Comparison of ENCODE assay signal across 26 cellular contexts in the genomic region with DNA sequence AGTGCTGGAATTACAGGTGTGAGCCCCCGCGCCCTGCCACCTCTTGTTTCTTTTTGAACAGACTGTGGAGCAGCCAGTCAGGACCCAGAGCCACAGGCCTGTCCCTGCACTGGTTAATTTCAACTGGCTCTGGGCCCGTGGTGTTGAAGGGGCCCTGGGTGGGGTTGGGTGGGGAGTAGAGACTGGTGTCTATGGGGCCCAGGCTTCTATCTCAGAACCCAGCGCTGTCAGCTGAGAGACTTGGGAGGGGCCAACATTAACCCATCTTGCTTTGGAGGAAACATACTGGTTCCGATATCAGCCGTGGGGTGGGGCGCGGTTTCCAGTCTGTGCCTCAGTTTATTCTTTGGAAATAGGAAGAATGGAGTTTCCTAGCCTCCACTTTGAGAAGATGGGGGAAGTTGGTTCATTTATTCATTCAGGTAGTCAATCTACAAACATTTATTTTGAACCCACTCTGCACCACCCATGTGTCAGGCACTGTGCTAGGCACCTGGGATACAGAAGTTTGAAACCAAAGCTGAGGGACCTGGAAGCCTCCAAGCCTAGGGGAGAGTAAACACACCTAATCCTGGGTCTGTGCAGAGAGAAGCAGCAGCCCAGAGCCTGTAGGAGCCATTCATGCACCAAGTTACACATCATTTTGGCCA. TPM values are rescaled to one million over a fixed set of nuclear protein-coding genes. Genes with fewer than 3 reads are reported as not detected.
"Had no signal": no experiment of that assay in that cellular context is flagged by ENCODE, and none has a peak within 500 bp of the region (broad histone marks: within the 10 kb centered on the region; RNA-seq: fewer than 3 reads in every experiment).

No MANE protein-coding gene starts in this region.

- ATAC-seq: stimulated activated effector memory CD8-positive, alpha-beta T cell treated with anti-CD3 and anti-CD28 coated beads, Interleukin-12 subunit alpha, Interleukin-12 subunit beta, amount 100 ng/mL, for 72 hours; stimulated activated memory B cell treated with anti-CD40 and anti-IgM and Interleukin-4, amounts not matched to agents 10 μg/mL and 1 μg/mL and 100 μg/mL, for 72 hours; stimulated activated naive B cell treated with anti-CD40 and anti-IgM and Interleukin-4, amounts not matched to agents 10 μg/mL and 1 μg/mL and 100 μg/mL, for 72 hours; stimulated activated naive CD8-positive, alpha-beta T cell treated with anti-CD3 and anti-CD28 coated beads, Interleukin-15, amount 100 ng/mL, for 72 hours; stimulated activated naive CD8-positive, alpha-beta T cell treated with anti-CD3 and anti-CD28 coated beads, Interleukin-15, Interleukin-2, amounts not matched to agents 100 U/mL and 50 U/mL, for 24 hours; upper lobe of right lung had no signal

- H3K27ac ChIP-seq: stomach, suprapubic skin, testis, thoracic aorta, thyroid gland, tibial artery, tibial nerve, transverse colon, upper lobe of left lung, upper lobe of right lung, uterus, vagina had no signal

- H3K27me3 ChIP-seq: stomach, suprapubic skin, testis, thyroid gland, transverse colon, upper lobe of left lung, upper lobe of right lung, uterus, vagina had no signal

- H3K4me1 ChIP-seq: uterus, vagina had no signal

- H3K9me3 ChIP-seq: stomach, suprapubic skin, testis, thoracic aorta, thyroid gland, tibial artery, tibial nerve, transverse colon, upper lobe of left lung, upper lobe of right lung, uterus, vagina had no signal

- H3K4me3 ChIP-seq: stomach, suprapubic skin, testis, thoracic aorta, thyroid gland, tibial artery, tibial nerve, transverse colon, upper lobe of left lung, upper lobe of right lung, uterus, vagina had no signal

- H3K36me3 ChIP-seq: stomach, suprapubic skin, thoracic aorta, thyroid gland, tibial artery, tibial nerve, transverse colon, upper lobe of left lung, upper lobe of right lung, uterus, vagina had no signal

- DNase-seq: stimulated activated CD4-positive, alpha-beta T cell treated with anti-CD3 and anti-CD28 coated beads, Interleukin-2, amount 100 ng/mL, for 48 hours; stimulated activated CD4-positive, alpha-beta T cell treated with anti-CD3 and anti-CD28 coated beads, Interleukin-4, amount 100 ng/mL, for 1 hour; stimulated activated CD4-positive, alpha-beta T cell treated with anti-CD3 and anti-CD28 coated beads, Interleukin-4, amount 100 ng/mL, for 24 hours; stimulated activated CD4-positive, alpha-beta T cell treated with anti-CD3 and anti-CD28 coated beads, Interleukin-4, amount 100 ng/mL, for 4 hours; stimulated activated CD8-positive, alpha-beta memory T cell treated with anti-CD3 and anti-CD28 coated beads, Interleukin-4, amount 100 ng/mL, for 48 hours; stimulated activated naive B cell treated with anti-CD40 and anti-IgM and Interleukin-4, amounts not matched to agents 10 μg/mL and 1 μg/mL and 100 μg/mL, for 72 hours; stimulated activated naive CD4-positive, alpha-beta T cell; stimulated activated naive CD4-positive, alpha-beta T cell treated with Interleukin-2 at 50 U/mL for 16 hours; stimulated activated naive CD8-positive, alpha-beta T cell treated with anti-CD3 and anti-CD28 coated beads, Interleukin-15, amount 100 ng/mL, for 72 hours; stimulated activated naive CD8-positive, alpha-beta T cell treated with anti-CD3 and anti-CD28 coated beads, Interleukin-15, Interleukin-2, amounts not matched to agents 100 U/mL and 50 U/mL, for 24 hours; stomach; testis; thyroid gland; tibial artery; transverse colon; upper lobe of left lung; upper lobe of right lung; uterus had no signal

- FAIRE-seq: urothelium cell line had no signal

RNA-seq across cellular contexts. Expression of a gene that starts 15.6 kb away (rescaled TPM):
- total RNA-seq: transverse colon, vagina had no signal
- polyA plus RNA-seq: stomach, urinary bladder had no signal

RNA-seq across cellular contexts. Expression of a gene that starts 24.9 kb away (rescaled TPM):
- total RNA-seq: tibial nerve had no signal
